In genomic region chr1:117001254-117001927, GRCh38 we compare ENCODE assay signal across 9 cellular contexts.
DNase-seq lines count a peak whose midpoint lies in the region; ATAC-seq lines count a peak whose summit lies in the region.
"Had no signal": no experiment of that assay in that cellular context is flagged by ENCODE, and none has a peak within 500 bp of the region (broad histone marks: within the 10 kb centered on the region; RNA-seq: fewer than 3 reads in every experiment).

CD101 (plus strand) TSS chr1:117001760; CDS start chr1:117001818, 58 bp downstream.

- peak within 1 kb of the TSS; percentile 79 for H3K27ac Mint-ChIP-seq in T-helper 1 cell treated with Interleukin-12 subunit alpha and Interleukin-12 subunit beta and Interleukin-4 antibody, amounts not matched to agents 30 μg/mL and 1 μg/mL, for 36 hours

- H3K4me1 Mint-ChIP-seq in T-helper 1 cell treated with Interleukin-12 subunit alpha and Interleukin-12 subunit beta and Interleukin-4 antibody, amounts not matched to agents 30 μg/mL and 1 μg/mL, for 36 hours (ENCODE audit: low read depth) = peaks cover 25% of the 10 kb centered on the region

- no peaks in the 10 kb centered on the region for H3K27me3 ChIP-seq in HAP-1 (ENCODE audit: low read depth)

- peaks cover 4% of the 10 kb centered on the region for H3K36me3 Mint-ChIP-seq in T-helper 1 cell treated with Interleukin-12 subunit alpha and Interleukin-12 subunit beta and Interleukin-4 antibody, amounts not matched to agents 30 μg/mL and 1 μg/mL, for 36 hours (ENCODE audit: low read depth)

- peak within 1 kb of the TSS; percentile 18 for H3K4me3 Mint-ChIP-seq in T-helper 1 cell treated with Interleukin-12 subunit alpha and Interleukin-12 subunit beta and Interleukin-4 antibody, amounts not matched to agents 30 μg/mL and 1 μg/mL, for 36 hours

- peaks cover 13% of the 10 kb centered on the region for H3K4me1 ChIP-seq in HAP-1

- H3K9me3 Mint-ChIP-seq in T-helper 1 cell treated with Interleukin-12 subunit alpha and Interleukin-12 subunit beta and Interleukin-4 antibody, amounts not matched to agents 30 μg/mL and 1 μg/mL, for 36 hours = peaks cover 4% of the 10 kb centered on the region

- H3K9me3 ChIP-seq in HAP-1 = no peaks in the 10 kb centered on the region
- H3K9me3 ChIP-seq: thoracic aorta had no signal

- DNase-seq in activated CD4-positive, alpha-beta T cell treated with anti-CD3 and anti-CD28 coated beads for 48 hours = peak; percentile 59
- DNase-seq in activated CD4-positive, alpha-beta T cell treated with anti-CD3 and anti-CD28 coated beads for 4 hours = no peak
- no peak for DNase-seq in stimulated activated naive CD8-positive, alpha-beta T cell treated with anti-CD3 and anti-CD28 coated beads, Interleukin-15, Interleukin-2, amounts not matched to agents 100 U/mL and 50 U/mL, for 24 hours
- DNase-seq in NCI-H187 treated with DMSO at 0.1 percent for 48 hours (lab: John Stamatoyannopoulos, UW) (no peak), HAP-1 (ENCODE audit: low spot score in 2 of 2) (no peak)
- no peak for DNase-seq in NK-92 treated with Interleukin-12 subunit alpha and Interleukin-12 subunit beta, amount 100 ng/mL, for 24 hours (lab: John Stamatoyannopoulos, UW)

- ATAC-seq in HG02970 (IDR thresholded peaks at IDR 0.05; ENCODE audit: low FRiP score, unreplicated experiment) = peak; percentile 86
- peak; percentile 93 for ATAC-seq in stimulated activated naive CD8-positive, alpha-beta T cell treated with anti-CD3 and anti-CD28 coated beads, Interleukin-15, Interleukin-2, amounts not matched to agents 100 U/mL and 50 U/mL, for 24 hours

- no peak within 1 kb of the TSS for H3K4me3 ChIP-seq in HAP-1
- H3K4me3 ChIP-seq: thoracic aorta had no signal

- no peaks in the 10 kb centered on the region for H3K36me3 ChIP-seq in HAP-1 (replicated peaks)
- H3K36me3 ChIP-seq: thoracic aorta had no signal

- in situ Hi-C loops in HAP-1 (cut with MboI; ENCODE audit: low sequenced_read_pairs) = no loop called here

- H3K27me3 Mint-ChIP-seq in T-helper 1 cell treated with Interleukin-12 subunit alpha and Interleukin-12 subunit beta and Interleukin-4 antibody, amounts not matched to agents 30 μg/mL and 1 μg/mL, for 36 hours (ENCODE audit: low read depth) = peaks cover 5% of the 10 kb centered on the region
